In genomic region chr3:119469378-119470189, GRCh38 we compare ENCODE assay signal across 8 cellular contexts. TPM values are rescaled to one million over a fixed set of nuclear protein-coding genes. Genes with fewer than 3 reads are reported as not detected.
DNase-seq lines count a peak whose midpoint lies in the region; ATAC-seq and TF ChIP-seq lines count a peak whose summit lies in the region.

No MANE protein-coding gene starts in this region.

- POLR2A ChIA-PET in PC-9 (lab: Charles Lee; ENCODE audit: unreplicated experiment) = interaction anchor here (0.5 to 0.6 kb wide), 2 partner anchors 17 to 1089 kb away, joined by 3 to 5 read pairs; no protein-coding TSS in a partner anchor

- H3K27me3 ChIP-seq in PC-9 (ENCODE audit: insufficient read depth, low read depth) (no peaks in the 10 kb centered on the region), uterus (no peaks in the 10 kb centered on the region)

- H3K9me3 ChIP-seq in PC-9 (ENCODE audit: insufficient read depth, low read depth) (no peaks in the 10 kb centered on the region), mesodermal cell (ENCODE audit: control insufficient read depth, low read length) (no peaks in the 10 kb centered on the region), uterus (no peaks in the 10 kb centered on the region)

- no peak for TF ChIP-seq POLR2A in uterus (IDR thresholded peaks at IDR 0.05)

- WGBS in mesodermal cell (ENCODE audit: insufficient coverage in 2 of 2), 2 experiments = 20 to 38% methylated on average over 6 to 9 of the region's 17 CpGs

- H3K36me3 ChIP-seq in PC-9 (ENCODE audit: low read depth) (no peaks in the 10 kb centered on the region), mesodermal cell (ENCODE audit: control insufficient read depth, insufficient read depth, low read length) (peaks cover 25% of the 10 kb centered on the region), uterus (no peaks in the 10 kb centered on the region)

- H3K4me3 ChIP-seq in PC-9 (peak overlapping the region; percentile 94), mesodermal cell (ENCODE audit: extremely low read depth, insufficient read depth, low read length, poor library complexity, severe bottlenecking) (peak overlapping the region; percentile 77), uterus (peak overlapping the region; percentile 60 to 85)

- no peak overlapping the region for H3K27ac ChIP-seq in PC-9
- H3K27ac ChIP-seq in mesodermal cell (ENCODE audit: low read depth, low read length, severe bottlenecking) = peak overlapping the region; percentile 56
- peak overlapping the region in 1 of 2 donors; percentile 61 for H3K27ac ChIP-seq in uterus

- H3K4me2 ChIP-seq in PC-9 = peak overlapping the region; percentile 96

- intact Hi-C loops in PC-9 (cut with micrococcal nuclease; ENCODE audit: unreplicated experiment) = loop anchor here (10.0 kb wide), 1 partner anchor 625 kb away; the partner anchor contains the start of gene GSK3B
- intact Hi-C loops in uterus (cut with DNase I; ENCODE audit: low total_unique reads) = no loop called here

- no peaks in the 10 kb centered on the region for H3K9me2 ChIP-seq in PC-9 (ENCODE audit: insufficient read depth)

- peaks cover 7% of the 10 kb centered on the region; the same call in 1 of the 2 replicates for H3K4me1 ChIP-seq in PC-9 (replicated peaks; ENCODE audit: insufficient read depth)
- H3K4me1 ChIP-seq in mesodermal cell (ENCODE audit: control insufficient read depth, insufficient read depth, low read length, poor library complexity, severe bottlenecking) = peaks cover 5% of the 10 kb centered on the region
- H3K4me1 ChIP-seq in uterus = peaks cover 0 to 3% of the 10 kb centered on the region in 2 donors

- H3K79me2 ChIP-seq in PC-9 (ENCODE audit: low read depth) = no peaks in the 10 kb centered on the region

- H2AFZ ChIP-seq in PC-9 = peak overlapping the region; percentile 96

- ATAC-seq in HG02623 (IDR thresholded peaks at IDR 0.05; ENCODE audit: unreplicated experiment) = peak; percentile 37

- H4K20me1 ChIP-seq in PC-9 (ENCODE audit: insufficient read depth) = no peaks in the 10 kb centered on the region

- DNase-seq in NCI-H1092 treated with DMSO at 0.1 percent for 48 hours (lab: John Stamatoyannopoulos, UW) (peak; percentile 39), NCI-H1092 (lab: John Stamatoyannopoulos, UW) (no peak), PC-9 (no peak), dermis blood vessel endothelial cell (peak; percentile 57), uterus (peak in 1 of 2 donors; percentile 20), HuH-7 (ENCODE audit: low spot score) (no peak)

- TF ChIP-seq CTCF in PC-9 (conservative IDR thresholded peaks at IDR 0.05) = no peak
- TF ChIP-seq CTCF in uterus (IDR thresholded peaks at IDR 0.05) = no peak

- BruUV-seq in PC-9 (replicated peaks; lab: Mats Ljungman, UMichigan) = no TSS peak

- H3F3A ChIP-seq in PC-9 (ENCODE audit: insufficient read depth, low read depth) = no peaks in the 10 kb centered on the region

- CTCF ChIA-PET in PC-9 (lab: Charles Lee) = no interaction called here

RNA-seq across cellular contexts. Expression of gene POGLUT1, which starts 0.8 kb away (rescaled TPM):
- total RNA-seq in PC-9 (2021) = 8.8 and 11.9 TPM in 2 replicates
- total RNA-seq in dermis blood vessel endothelial cell = 20.2 and 27.9 TPM in 2 replicates
- polyA plus RNA-seq in mesodermal cell (2013, experiment 1 of 2) = 14.3 TPM
- polyA plus RNA-seq in mesodermal cell (2013, experiment 2 of 2) = 15.1 TPM
- 10 to 100 TPM in 2 of 4 donors, 1 to 10 TPM in 2; 4.4 to 31.9 (median 15.6) TPM for total RNA-seq in uterus

RNA-seq across cellular contexts. Expression of gene TMEM39A, which starts 6.2 kb away (rescaled TPM):
- total RNA-seq in PC-9 (2021) (46.8 and 51.7 TPM in 2 replicates), dermis blood vessel endothelial cell (29.8 and 41.4 TPM in 2 replicates), uterus (100 to 1,000 TPM in 1 of 4 donors, 10 to 100 TPM in 3; 23.2 to 136 (median 67.1) TPM)
- 55.9 TPM for polyA plus RNA-seq in mesodermal cell (2013, experiment 1 of 2)
- 46.9 TPM for polyA plus RNA-seq in mesodermal cell (2013, experiment 2 of 2)

RNA-seq across cellular contexts. Expression of gene TIMMDC1, which starts 28.8 kb away (rescaled TPM):
- total RNA-seq in PC-9 (2021) = 145 and 203 TPM in 2 replicates
- 35.3 and 38.8 TPM in 2 replicates for total RNA-seq in dermis blood vessel endothelial cell
- 135 TPM for polyA plus RNA-seq in mesodermal cell (2013, experiment 1 of 2)
- 122 TPM for polyA plus RNA-seq in mesodermal cell (2013, experiment 2 of 2)
- 10 to 100 TPM; 15.1 to 83.4 (median 31.4) TPM for total RNA-seq in uterus

Comparison
In these comparisons a context has a peak if more than half of its experiments do, and no peak if none do; other contexts are left out.
1. DNase-seq: peak in NCI-H1092 treated with DMSO at 0.1 percent for 48 hours (single experiment) and dermis blood vessel endothelial cell (single experiment); none in NCI-H1092 (single experiment), PC-9 (0 of 2) and HuH-7 (single experiment).
2. Peak in every context shown above with its lines, with median percentiles within 50 percentile points of each other: H3K4me3 ChIP-seq.